Comparison of ENCODE assay signal across 10 cellular contexts in the genomic region with DNA sequence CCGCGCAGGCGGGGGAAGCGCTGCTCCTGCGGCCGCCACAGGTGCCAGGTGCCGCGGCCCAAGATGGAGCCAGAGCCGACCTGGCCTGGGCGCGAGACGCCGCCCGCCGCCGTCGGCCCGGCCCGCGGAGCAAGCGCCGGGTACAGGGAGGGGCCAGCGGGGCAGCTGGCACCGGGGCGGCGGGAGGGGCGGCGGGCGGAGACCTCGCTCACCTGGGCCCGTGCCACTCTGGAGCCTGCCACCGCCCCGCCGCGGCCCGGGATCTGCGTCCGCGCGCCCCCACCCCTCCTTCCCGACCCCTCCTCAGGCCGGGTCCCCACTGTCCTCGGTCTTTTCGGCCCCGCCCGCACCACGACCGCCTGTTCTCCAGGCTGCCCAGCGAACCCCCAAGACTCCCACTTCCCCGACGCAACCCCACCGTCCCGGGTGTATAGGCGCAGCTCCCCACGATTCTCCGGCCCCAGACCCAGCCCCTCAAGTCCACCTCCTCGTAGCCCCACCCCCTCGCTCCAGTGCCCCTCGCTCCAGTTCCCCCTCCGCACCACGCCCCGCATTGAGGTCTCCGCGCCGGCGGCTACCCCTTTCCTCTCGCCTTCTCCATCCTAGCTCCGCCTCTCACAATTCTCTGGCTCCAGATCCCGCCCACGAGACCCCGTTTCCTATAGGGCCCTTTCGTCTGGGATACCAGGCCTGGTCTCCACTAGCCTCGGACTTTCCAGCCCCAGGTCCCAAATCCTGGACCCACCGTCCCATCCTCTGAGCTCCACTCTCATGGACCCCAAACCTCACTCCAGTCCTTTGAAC. TPM values are rescaled to one million over a fixed set of nuclear protein-coding genes. Genes with fewer than 3 reads are reported as not detected.
DNase-seq lines count a peak whose midpoint lies in the region; ATAC-seq, FAIRE-seq and TF ChIP-seq lines count a peak whose summit lies in the region.
"Had no signal": no experiment of that assay in that cellular context is flagged by ENCODE, and none has a peak within 500 bp of the region (broad histone marks: within the 10 kb centered on the region; RNA-seq: fewer than 3 reads in every experiment).

A gene (minus strand): TSS at position 144 of the 804 bp plus-strand sequence. CDS start 5,922 bp downstream, outside the sequence.

- FAIRE-seq in GM12892 (lab: Jason Lieb, UNC): no peak

- peaks cover 3% of the 10 kb centered on the region for H3K36me3 Mint-ChIP-seq in memory B cell

- peaks cover 21% of the 10 kb centered on the region for H3K27me3 Mint-ChIP-seq in memory B cell

- TF ChIP-seq CTCF in tibial nerve (IDR thresholded peaks at IDR 0.05): no peak

- WGBS in tibial nerve, 2 donors: 6 to 7% methylated on average over 51 to 65 of the region's 74 CpGs

- no peaks in the 10 kb centered on the region for H3K9me3 ChIP-seq in tibial nerve
- H3K9me3 ChIP-seq: neutrophil had no signal

- H3K4me3 ChIP-seq in tibial nerve: peak within 1 kb of the TSS; percentile 24 to 50 (median 34)

- peak; percentile 6 for DNase-seq in activated CD4-positive, alpha-beta T cell treated with anti-CD3 and anti-CD28 coated beads for 48 hours
- DNase-seq in activated CD4-positive, alpha-beta T cell treated with anti-CD3 and anti-CD28 coated beads, Interleukin-2, amount 50 U/mL, for 1 hour: no peak
- DNase-seq in cerebellum (ENCODE audit: low spot score) (peak; percentile 68), memory B cell (ENCODE audit: low spot score in 2 of 2) (peak in 1 of 2 donors; percentile 10), tibial nerve (ENCODE audit: low spot score in 2 of 2) (peak; percentile 4 to 12), GM12892 (ENCODE audit: insufficient read length) (no peak), germinal center (ENCODE audit: low spot score) (no peak)
- DNase-seq: SHP77 had no signal

- H3K4me1 ChIP-seq in tibial nerve: peaks cover 0 to 16% (median 8%) of the 10 kb centered on the region in 4 donors

- TF ChIP-seq POLR2A in tibial nerve (IDR thresholded peaks at IDR 0.05): no peak
- TF ChIP-seq POLR2A in GM12892 (IDR thresholded peaks at IDR 0.05; ENCODE audit: low read depth, low read length): no peak

- H3K36me3 ChIP-seq in tibial nerve: no peaks in the 10 kb centered on the region
- H3K36me3 ChIP-seq: neutrophil had no signal

- H3K9me3 Mint-ChIP-seq in memory B cell: no peaks in the 10 kb centered on the region

- peak within 1 kb of the TSS; percentile 84 for H3K4me3 Mint-ChIP-seq in memory B cell

- peaks cover 14% of the 10 kb centered on the region for H3K4me1 Mint-ChIP-seq in memory B cell

- TF ChIP-seq EP300 in tibial nerve (IDR thresholded peaks at IDR 0.05): no peak

- ATAC-seq in memory B cell (ENCODE audit: low read depth) (peak; percentile 41), HG02759 (IDR thresholded peaks at IDR 0.05; ENCODE audit: unreplicated experiment) (no peak)

- H3K27me3 ChIP-seq in tibial nerve: peaks cover 0 to 69% of the 10 kb centered on the region in 2 donors

- H3K27ac ChIP-seq in tibial nerve: peak within 1 kb of the TSS in 1 of 4 donors; percentile 45
- H3K27ac ChIP-seq: neutrophil had no signal

- H3K27ac Mint-ChIP-seq in memory B cell: no peak within 1 kb of the TSS

RNA-seq across cellular contexts. Expression of the gene that starts here (rescaled TPM):
- total RNA-seq in cerebellum (32.0 TPM), tibial nerve (1 to 10 TPM in 3 of 4 donors, under 1 TPM in 1; 0.98 to 2.8 (median 2.3) TPM)
- polyA plus RNA-seq in GM12892 (2012; ENCODE audit: missing spikeins): not detected

Comparison
In these comparisons a context has a peak if more than half of its experiments do, and no peak if none do; other contexts are left out.
1. DNase-seq: peak in activated CD4-positive, alpha-beta T cell treated with anti-CD3 and anti-CD28 coated beads for 48 hours (single experiment), cerebellum (single experiment) and tibial nerve (2 of 2); none in activated CD4-positive, alpha-beta T cell treated with anti-CD3 and anti-CD28 coated beads, Interleukin-2, amount 50 U/mL, for 1 hour (single experiment), GM12892 (single experiment) and germinal center (single experiment).